1 cellular context compared by ENCODE assay signal in the genomic region with DNA sequence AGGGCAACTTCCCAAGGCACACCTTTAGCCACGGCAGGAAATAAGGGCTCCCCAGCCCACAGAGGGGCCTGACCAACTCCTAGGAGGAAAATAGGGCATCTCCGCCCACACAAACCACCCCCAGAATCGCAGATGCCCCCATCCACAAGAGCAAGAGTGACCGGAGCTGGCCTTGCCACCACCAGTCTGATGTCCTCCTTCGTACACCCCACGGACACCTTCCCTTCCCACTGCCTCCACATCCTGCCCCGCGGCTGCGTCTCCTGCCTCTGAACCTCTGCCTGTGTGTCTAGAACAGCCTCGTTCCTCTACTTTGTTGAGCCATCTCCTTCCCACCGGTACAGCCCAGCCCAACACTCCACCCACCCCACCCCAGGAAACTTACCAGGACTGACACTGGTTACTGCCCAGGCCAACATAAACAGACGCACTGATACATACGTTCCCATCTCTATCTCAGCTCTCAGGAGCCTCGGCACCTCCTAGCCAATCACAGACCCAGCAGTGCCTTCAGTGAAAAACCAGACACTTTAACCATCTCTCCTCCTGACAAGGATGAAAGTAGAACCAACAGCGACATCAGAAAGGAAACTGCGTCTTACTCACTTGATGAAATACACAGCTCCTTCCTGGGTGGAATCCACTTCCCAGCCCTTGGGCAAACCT.
TF ChIP-seq lines count a peak whose summit lies in the region.

No MANE protein-coding gene starts in this region.

TF ChIP-seq in HEK293, 187 proteins besides CTCF, POLR2A, EP300 and RAD21 (continued from another document):
- no peak for TF ChIP-seq ZNF132 (tag by site-specific recombination; IDR thresholded peaks at IDR 0.05; ENCODE audit: borderline replicate concordance)
- no peak for TF ChIP-seq TRIM28 (IDR thresholded peaks at IDR 0.05; ENCODE audit: borderline replicate concordance, low read length)
- TF ChIP-seq GLI2 (tag by site-specific recombination; IDR thresholded peaks at IDR 0.05; ENCODE audit: borderline replicate concordance, low read depth), result no peak
- TF ChIP-seq KLF1 (tag by site-specific recombination; IDR thresholded peaks at IDR 0.05), result peak; percentile 30; the same call in 1 of the 2 replicates
- no peak for TF ChIP-seq ZNF654 (tag by site-specific recombination; IDR thresholded peaks at IDR 0.05; ENCODE audit: low read depth)
- TF ChIP-seq ZNF350 (tag by site-specific recombination; IDR thresholded peaks at IDR 0.05), result no peak
- TF ChIP-seq ZNF529 (tag by site-specific recombination; IDR thresholded peaks at IDR 0.05; ENCODE audit: insufficient replicate concordance), result no peak
- TF ChIP-seq ZNF223 (tag by site-specific recombination; IDR thresholded peaks at IDR 0.05), result no peak
- no peak for TF ChIP-seq ZNF174 (tag by site-specific recombination; IDR thresholded peaks at IDR 0.05)
- TF ChIP-seq GLI4 (tag by site-specific recombination; IDR thresholded peaks at IDR 0.05), result no peak
- no peak for TF ChIP-seq ZBTB21 (tag by site-specific recombination; IDR thresholded peaks at IDR 0.05)
